ENCODE assay signal across 11 cellular contexts in genomic region chr3:149968216-149968615, GRCh38. TPM values are rescaled to one million over a fixed set of nuclear protein-coding genes. Genes with fewer than 3 reads are reported as not detected.
DNase-seq lines count a peak whose midpoint lies in the region; ATAC-seq and TF ChIP-seq lines count a peak whose summit lies in the region.
"Had no signal": no experiment of that assay in that cellular context is flagged by ENCODE, and none has a peak within 500 bp of the region (broad histone marks: within the 10 kb centered on the region; RNA-seq: fewer than 3 reads in every experiment).

No MANE protein-coding gene starts in this region.

- no peak for TF ChIP-seq CTCF in cardiac muscle cell (IDR thresholded peaks at IDR 0.05; ENCODE audit: low read depth, low read length)
- no peak for TF ChIP-seq CTCF in RWPE1 (conservative IDR thresholded peaks at IDR 0.05; ENCODE audit: low read depth)
- no peak for TF ChIP-seq CTCF in foreskin fibroblast (IDR thresholded peaks at IDR 0.05; ENCODE audit: low read depth, low read length)
- TF ChIP-seq CTCF in tibial artery (IDR thresholded peaks at IDR 0.05), result no peak

- H3K27ac ChIP-seq in cardiac muscle cell (peak overlapping the region; percentile 89), RWPE1 (no peak overlapping the region), tibial artery (peak overlapping the region in 1 of 2 donors; percentile 97)

- peak overlapping the region; percentile 79 for H3K4me3 ChIP-seq in cardiac muscle cell
- H3K4me3 ChIP-seq in foreskin fibroblast (ENCODE audit: low read depth in 1 of 2, low read length in 2 of 2), result peak overlapping the region; percentile 60 to 77
- peak overlapping the region; percentile 93 to 94 for H3K4me3 ChIP-seq in tibial artery
- H3K4me3 ChIP-seq: K562 had no signal

- H3K4me1 ChIP-seq in cardiac muscle cell (ENCODE audit: low read depth) (peaks cover 29% of the 10 kb centered on the region), tibial artery (peaks cover 0 to 64% (median 26%) of the 10 kb centered on the region in 4 donors)

- ATAC-seq in Right ventricle myocardium inferior, result no peak
- ATAC-seq: effector memory CD8-positive, alpha-beta T cell; K562 had no signal

- H3K27me3 ChIP-seq in cardiac muscle cell, result no peaks in the 10 kb centered on the region
- H3K27me3 ChIP-seq in tibial artery, result no peaks in the 10 kb centered on the region

- DNase-seq in cardiac muscle cell (ENCODE audit: low read depth in 1 of 2, low spot score in 1 of 2) (peak in 1 of 2 donors; percentile 2), Right ventricle myocardium inferior (ENCODE audit: missing footprints) (no peak), RWPE1 (ENCODE audit: low spot score) (peak; percentile 27), foreskin fibroblast (peak in 1 of 2 donors; percentile 36), tibial artery (no peak), D341Med (ENCODE audit: low spot score) (no peak), NCI-H2171 (lab: John Stamatoyannopoulos, UW) (no peak)
- DNase-seq in activated T-helper 2 cell treated with anti-CD3 and anti-CD28 coated beads, Interferon-gamma antibody, Interleukin-2, Interleukin-4, amounts not matched to agents 10 μg/mL and 5 μg/mL and 100 μg/mL, durations not matched to agents 14 hours and 24 hours and 36 hours (ENCODE audit: low spot score), result no peak
- DNase-seq: effector memory CD8-positive, alpha-beta T cell; transverse colon had no signal

- CTCF ChIA-PET in RWPE1 (lab: Yijun Ruan, JAX), result interaction anchor here (0.7 to 2.3 kb wide), 3 partner anchors 32 to 314 kb away, joined by 5 to 21 read pairs (median 6); no protein-coding TSS in a partner anchor

- no peak overlapping the region for H3K4me3 Mint-ChIP-seq in activated T-helper 2 cell treated with anti-CD3 and anti-CD28 coated beads, Interferon-gamma antibody, Interleukin-2, Interleukin-4, amounts not matched to agents 10 μg/mL and 5 μg/mL and 100 μg/mL, durations not matched to agents 14 hours and 24 hours and 36 hours (ENCODE audit: low read depth)

- no peaks in the 10 kb centered on the region for H3K9me3 Mint-ChIP-seq in activated T-helper 2 cell treated with anti-CD3 and anti-CD28 coated beads, Interferon-gamma antibody, Interleukin-2, Interleukin-4, amounts not matched to agents 10 μg/mL and 5 μg/mL and 100 μg/mL, durations not matched to agents 14 hours and 24 hours and 36 hours
- H3K9me3 Mint-ChIP-seq: effector memory CD8-positive, alpha-beta T cell had no signal

- H3K9me3 ChIP-seq in cardiac muscle cell (ENCODE audit: low read depth), result no peaks in the 10 kb centered on the region
- H3K9me3 ChIP-seq in tibial artery, result no peaks in the 10 kb centered on the region
- H3K9me3 ChIP-seq: transverse colon had no signal

- peaks cover 10% of the 10 kb centered on the region for H3K36me3 ChIP-seq in cardiac muscle cell
- H3K36me3 ChIP-seq in tibial artery, result peaks cover 0 to 10% (median 9%) of the 10 kb centered on the region in 3 donors
- H3K36me3 ChIP-seq: transverse colon had no signal

- peaks cover 12% of the 10 kb centered on the region for H3K4me1 Mint-ChIP-seq in activated T-helper 2 cell treated with anti-CD3 and anti-CD28 coated beads, Interferon-gamma antibody, Interleukin-2, Interleukin-4, amounts not matched to agents 10 μg/mL and 5 μg/mL and 100 μg/mL, durations not matched to agents 14 hours and 24 hours and 36 hours (ENCODE audit: low read depth)

- no peak overlapping the region for H3K27ac Mint-ChIP-seq in activated T-helper 2 cell treated with anti-CD3 and anti-CD28 coated beads, Interferon-gamma antibody, Interleukin-2, Interleukin-4, amounts not matched to agents 10 μg/mL and 5 μg/mL and 100 μg/mL, durations not matched to agents 14 hours and 24 hours and 36 hours
- H3K27ac Mint-ChIP-seq: effector memory CD8-positive, alpha-beta T cell had no signal

- H3K36me3 Mint-ChIP-seq in activated T-helper 2 cell treated with anti-CD3 and anti-CD28 coated beads, Interferon-gamma antibody, Interleukin-2, Interleukin-4, amounts not matched to agents 10 μg/mL and 5 μg/mL and 100 μg/mL, durations not matched to agents 14 hours and 24 hours and 36 hours (ENCODE audit: low read depth), result peaks cover 3% of the 10 kb centered on the region

- POLR2A ChIA-PET in RWPE1 (lab: Yijun Ruan, JAX; ENCODE audit: low non-redundant PET), result no interaction called here

- H3K27me3 Mint-ChIP-seq in activated T-helper 2 cell treated with anti-CD3 and anti-CD28 coated beads, Interferon-gamma antibody, Interleukin-2, Interleukin-4, amounts not matched to agents 10 μg/mL and 5 μg/mL and 100 μg/mL, durations not matched to agents 14 hours and 24 hours and 36 hours (ENCODE audit: low read depth), result peaks cover 34% of the 10 kb centered on the region

- intact Hi-C loops in Right ventricle myocardium inferior (cut with DNase I), result loop anchor here (10.0 kb wide), 1 partner anchor 527 kb away; no protein-coding TSS in a partner anchor
- intact Hi-C loops in tibial artery (cut with DNase I; ENCODE audit: low total_unique reads), result loop anchor here (2.0 kb wide), 1 partner anchor 251 kb away; no protein-coding TSS in a partner anchor
- intact Hi-C loops in activated T-helper 2 cell treated with anti-CD3 and anti-CD28 coated beads, Interferon-gamma antibody, Interleukin-2, Interleukin-4, amounts not matched to agents 10 μg/mL and 5 μg/mL and 100 μg/mL, durations not matched to agents 14 hours and 24 hours and 36 hours (cut with micrococcal nuclease), result no loop called here

RNA-seq across cellular contexts. Expression of gene PFN2, which starts 2.5 kb away (rescaled TPM):
- total RNA-seq in cardiac muscle cell (122 and 159 TPM in 2 replicates), Right ventricle myocardium inferior (71.2 TPM)
- polyA plus RNA-seq in cardiac muscle cell, result 152 and 163 TPM in 2 replicates
- 0.78 and 0.85 TPM in 2 replicates for total RNA-seq in activated T-helper 2 cell treated with anti-CD3 and anti-CD28 coated beads, Interferon-gamma antibody, Interleukin-2, Interleukin-4, amounts not matched to agents 10 μg/mL and 5 μg/mL and 100 μg/mL, durations not matched to agents 14 hours and 24 hours and 36 hours

Comparison
In these comparisons a context has a peak if more than half of its experiments do, and no peak if none do; other contexts are left out.
1. RNA of gene PFN2, which starts 2.5 kb away (total RNA-seq): 122 to 159 TPM in cardiac muscle cell and 71.2 TPM in Right ventricle myocardium inferior (single experiment); 0.78 to 0.85 TPM in activated T-helper 2 cell treated with anti-CD3 and anti-CD28 coated beads, Interferon-gamma antibody, Interleukin-2, Interleukin-4, amounts not matched to agents 10 μg/mL and 5 μg/mL and 100 μg/mL, durations not matched to agents 14 hours and 24 hours and 36 hours; every median in the first group is over 10 times any median in the second.
2. Peak in every context shown above with its lines, with median percentiles within 50 percentile points of each other: H3K4me3 ChIP-seq.